ENCODE assay signal across 26 cellular contexts in the genomic region with DNA sequence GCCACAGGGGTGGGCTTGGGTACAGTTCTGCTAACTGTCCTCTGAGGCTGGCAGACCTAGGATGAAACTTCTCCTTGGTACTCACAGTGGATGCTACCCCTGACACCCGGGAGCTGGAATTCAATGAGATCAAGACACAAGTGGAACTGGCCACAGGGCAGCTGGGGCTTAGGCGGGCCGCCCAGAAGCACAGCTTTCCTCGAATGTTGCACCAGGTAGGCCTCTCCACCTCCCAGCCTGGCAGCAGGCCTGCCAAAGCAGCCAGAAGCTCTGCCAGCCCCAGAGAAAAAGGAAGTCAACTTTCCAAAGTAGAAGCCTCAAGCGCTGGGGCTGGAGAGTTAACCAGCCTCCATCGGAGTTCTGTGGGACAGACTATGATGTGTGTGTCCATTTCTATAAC. TPM values are rescaled to one million over a fixed set of nuclear protein-coding genes. Genes with fewer than 3 reads are reported as not detected.
"Had no signal": no experiment of that assay in that cellular context is flagged by ENCODE, and none has a peak within 500 bp of the region (broad histone marks: within the 10 kb centered on the region; RNA-seq: fewer than 3 reads in every experiment).

No MANE protein-coding gene starts in this region.

- DNase-seq: activated CD4-positive, alpha-beta T cell treated with anti-CD3 and anti-CD28 coated beads, Interleukin-2, amount 50 U/mL, for 1 hour; activated CD8-positive, alpha-beta memory T cell treated with anti-CD3 and anti-CD28 coated beads, Interleukin-2, amount 50 U/mL, for 4 hours; activated gamma-delta T cell; activated naive CD8-positive, alpha-beta T cell treated with anti-CD3 and anti-CD28 coated beads, Interleukin-2, amount 10 ng/mL, durations not matched to agents 7 days and 5 days; activated T-cell treated with anti-CD3 and anti-CD28 coated beads, Interleukin-2, amount 50 U/mL, for 48 hours; amygdala; caudate nucleus; foreskin keratinocyte; glutamatergic neuron; hippocampal formation; islet precursor cell; nephron progenitor cell; psoas muscle; stimulated activated CD4-positive, alpha-beta T cell treated with anti-CD3 and anti-CD28 coated beads, Interleukin-15, amount 100 ng/mL, for 24 hours; stimulated activated CD4-positive, alpha-beta T cell treated with anti-CD3 and anti-CD28 coated beads, Interleukin-2, amount 100 ng/mL, for 48 hours; stomach; T1000; trophoblast cell had no signal

- ATAC-seq: activated CD4-positive, CD25-positive, alpha-beta regulatory T cell treated with anti-CD3 and anti-CD28 coated beads, Interleukin-2, amount 50 U/mL, for 24 hours; foreskin keratinocyte; psoas muscle; right cardiac atrium; SK-N-SH treated with all-trans-retinoic acid at 6 μM for 48 hours had no signal

- H3K4me3 ChIP-seq: skin epidermis had no signal

- H3K9me3 ChIP-seq: psoas muscle, stomach had no signal

- H3K27me3 ChIP-seq: foreskin keratinocyte, stomach had no signal

- H3K27me3 Mint-ChIP-seq: activated naive CD8-positive, alpha-beta T cell treated with anti-CD3 and anti-CD28 coated beads, Interleukin-2, amount 10 ng/mL, durations not matched to agents 7 days and 5 days had no signal

- H3K27ac Mint-ChIP-seq: nephron progenitor cell had no signal

- H3K27ac ChIP-seq: foreskin keratinocyte, psoas muscle, skin epidermis had no signal

- H3K9me3 Mint-ChIP-seq: activated naive CD8-positive, alpha-beta T cell treated with anti-CD3 and anti-CD28 coated beads, Interleukin-2, amount 10 ng/mL, durations not matched to agents 7 days and 5 days; mesothelial cell of epicardium; nephron progenitor cell had no signal

- H3K4me1 ChIP-seq: foreskin keratinocyte had no signal

RNA-seq across cellular contexts. Expression of a gene that starts 13.3 kb away (rescaled TPM):
- total RNA-seq: epithelial cell of proximal tubule, fibroblast of lung, temporal lobe had no signal
- polyA plus RNA-seq: fibroblast of lung had no signal
